In genomic region chr7:82593780-82594179, GRCh38 we compare ENCODE assay signal across 11 cellular contexts.
DNase-seq lines count a peak whose midpoint lies in the region; TF ChIP-seq lines count a peak whose summit lies in the region.
"Had no signal": no experiment of that assay in that cellular context is flagged by ENCODE, and none has a peak within 500 bp of the region (broad histone marks: within the 10 kb centered on the region; RNA-seq: fewer than 3 reads in every experiment).

No MANE protein-coding gene starts in this region.

- H3K36me3 ChIP-seq in kidney epithelial cell (ENCODE audit: control insufficient read depth, insufficient read depth, low read length) = no peaks in the 10 kb centered on the region
- H3K36me3 ChIP-seq: thyroid gland had no signal

- DNase-seq in HPDE6-E6E7 (ENCODE audit: extremely low spot score) (peak; percentile 16), NCI-H2081 treated with DMSO at 0.1 percent for 48 hours (lab: John Stamatoyannopoulos, UW) (peak; percentile 97), RKO (ENCODE audit: low spot score) (peak; percentile 72), kidney epithelial cell (ENCODE audit: low read depth) (peak; percentile 2), cerebellar nuclear complex (lab: John Stamatoyannopoulos, UW) (no peak), ecto neural progenitor cell (ENCODE audit: low spot score) (no peak), HuH-7.5 (ENCODE audit: low spot score) (no peak)
- DNase-seq in activated CD4-positive, alpha-beta T cell treated with anti-CD3 and anti-CD28 coated beads for 48 hours = no peak
- DNase-seq: activated naive CD8-positive, alpha-beta T cell treated with anti-CD3 and anti-CD28 coated beads, Interleukin-2, amount 10 ng/mL, durations not matched to agents 7 days and 5 days; stimulated activated CD4-positive, alpha-beta T cell treated with anti-CD3 and anti-CD28 coated beads, Interleukin-12 subunit alpha, Interleukin-12 subunit beta, amount 100 ng/mL, for 4 hours; thyroid gland had no signal

- no peak for TF ChIP-seq CTCF in kidney epithelial cell (IDR thresholded peaks at IDR 0.05; ENCODE audit: insufficient read depth, low read length, poor library complexity, severe bottlenecking)

- no peaks in the 10 kb centered on the region for H3K27me3 ChIP-seq in kidney epithelial cell (ENCODE audit: control insufficient read depth, insufficient read depth, low read length)
- H3K27me3 ChIP-seq: thyroid gland had no signal

- H3K4me3 ChIP-seq in kidney epithelial cell (ENCODE audit: low read depth, low read length) = no peak overlapping the region

Comparison
In these comparisons a context has a peak if more than half of its experiments do, and no peak if none do; other contexts are left out.
1. DNase-seq: peak in HPDE6-E6E7 (single experiment), NCI-H2081 treated with DMSO at 0.1 percent for 48 hours (single experiment), RKO (single experiment) and kidney epithelial cell (single experiment); none in cerebellar nuclear complex (0 of 2), ecto neural progenitor cell (single experiment), activated CD4-positive, alpha-beta T cell treated with anti-CD3 and anti-CD28 coated beads for 48 hours (single experiment) and HuH-7.5 (single experiment).